21 cellular contexts compared by ENCODE assay signal in genomic region chr11:61011239-61011870, GRCh38. TPM values are rescaled to one million over a fixed set of nuclear protein-coding genes. Genes with fewer than 3 reads are reported as not detected.
DNase-seq lines count a peak whose midpoint lies in the region; ATAC-seq and TF ChIP-seq lines count a peak whose summit lies in the region.
"Had no signal": no experiment of that assay in that cellular context is flagged by ENCODE, and none has a peak within 500 bp of the region (broad histone marks: within the 10 kb centered on the region; RNA-seq: fewer than 3 reads in every experiment).

No MANE protein-coding gene starts in this region.

- no peaks in the 10 kb centered on the region for H3K27me3 Mint-ChIP-seq in CD4-positive, alpha-beta T cell
- no peaks in the 10 kb centered on the region for H3K27me3 Mint-ChIP-seq in activated T-helper 17 cell treated with anti-CD3 and anti-CD28 coated beads, Interleukin-2, amount 50 U/mL, for 72 hours
- peaks cover 0 to 16% (median 7%) of the 10 kb centered on the region in 3 donors for H3K27me3 Mint-ChIP-seq in naive B cell
- H3K27me3 Mint-ChIP-seq: activated CD8-positive, alpha-beta memory T cell treated with anti-CD3 and anti-CD28 coated beads, Interleukin-2, amount 10 ng/mL, durations not matched to agents 7 days and 5 days had no signal

- peaks cover 73% of the 10 kb centered on the region for H3K4me1 Mint-ChIP-seq in CD4-positive, alpha-beta T cell (ENCODE audit: low read depth)
- peaks cover 51% of the 10 kb centered on the region for H3K4me1 Mint-ChIP-seq in activated T-helper 17 cell treated with anti-CD3 and anti-CD28 coated beads, Interleukin-2, amount 50 U/mL, for 72 hours
- peaks cover 25 to 46% (median 38%) of the 10 kb centered on the region in 3 donors for H3K4me1 Mint-ChIP-seq in naive B cell

- no peaks in the 10 kb centered on the region for H4K20me1 ChIP-seq in BLaER1

- POLR2A ChIA-PET in CD4-positive, alpha-beta T cell (lab: Charles Lee) = interaction anchor here (0.8 to 3.2 kb wide), 8 partner anchors 10 to 72 kb away, joined by 3 to 15 read pairs (median 4); no protein-coding TSS in a partner anchor

- intact Hi-C loops in CD4-positive, alpha-beta T cell (cut with DNase I, micrococcal nuclease) = no loop called here

- no peaks in the 10 kb centered on the region for H3K9me3 Mint-ChIP-seq in CD4-positive, alpha-beta T cell
- no peaks in the 10 kb centered on the region for H3K9me3 Mint-ChIP-seq in activated T-helper 17 cell treated with anti-CD3 and anti-CD28 coated beads, Interleukin-2, amount 50 U/mL, for 72 hours
- no peaks in the 10 kb centered on the region for H3K9me3 Mint-ChIP-seq in naive B cell
- H3K9me3 Mint-ChIP-seq: type B pancreatic cell, WTC11 had no signal

- ATAC-seq in CD4-positive, alpha-beta T cell (ENCODE audit: poor library complexity) = no peak
- ATAC-seq in activated T-helper 17 cell treated with anti-CD3 and anti-CD28 coated beads, Interleukin-2, amount 50 U/mL, for 72 hours (replicated peaks) = no peak
- no peak for ATAC-seq in naive B cell (ENCODE audit: low read depth in 2 of 2)
- no peak for ATAC-seq in GM21786 (IDR thresholded peaks at IDR 0.05; ENCODE audit: unreplicated experiment)
- ATAC-seq: activated CD8-positive, alpha-beta memory T cell treated with anti-CD3 and anti-CD28 coated beads, Interleukin-2, amount 10 ng/mL, durations not matched to agents 7 days and 5 days; lower lobe of right lung; WTC11 had no signal

- H3K27ac ChIP-seq in BLaER1 = no peak overlapping the region
- H3K27ac ChIP-seq in CD4-positive, alpha-beta T cell (ENCODE audit: low read depth, low read length) = peak overlapping the region; percentile 3
- H3K27ac ChIP-seq: brain microvascular endothelial cell, coronary artery, lower lobe of right lung had no signal

- no peak overlapping the region for H3K4me3 Mint-ChIP-seq in CD4-positive, alpha-beta T cell
- H3K4me3 Mint-ChIP-seq in activated T-helper 17 cell treated with anti-CD3 and anti-CD28 coated beads, Interleukin-2, amount 50 U/mL, for 72 hours = no peak overlapping the region
- H3K4me3 Mint-ChIP-seq in naive B cell = peak overlapping the region in 1 of 8 donors; percentile 25
- H3K4me3 Mint-ChIP-seq: activated CD8-positive, alpha-beta memory T cell treated with anti-CD3 and anti-CD28 coated beads, Interleukin-2, amount 10 ng/mL, durations not matched to agents 7 days and 5 days; type B pancreatic cell; WTC11 had no signal

- H3K9me3 ChIP-seq in BLaER1 = no peaks in the 10 kb centered on the region
- H3K9me3 ChIP-seq in CD4-positive, alpha-beta T cell (ENCODE audit: control insufficient read depth, low read length) = no peaks in the 10 kb centered on the region
- H3K9me3 ChIP-seq: lower lobe of right lung had no signal

- DNase-seq in CD4-positive, alpha-beta T cell = no peak
- DNase-seq in naive B cell = no peak
- no peak for DNase-seq in NCI-H524 (lab: John Stamatoyannopoulos, UW)
- DNase-seq in NCI-H446 (lab: John Stamatoyannopoulos, UW) = no peak
- DNase-seq: activated CD8-positive, alpha-beta memory T cell treated with anti-CD3 and anti-CD28 coated beads, Interleukin-2, amount 10 ng/mL, durations not matched to agents 7 days and 5 days; brain microvascular endothelial cell; DMS 273 treated with DMSO at 0.1 percent for 48 hours; H7; lower lobe of right lung; NCI-H1092; NCI-H2107; NCI-H510A treated with DMSO at 0.1 percent for 48 hours had no signal

- peak overlapping the region; percentile 92 for H3K27ac Mint-ChIP-seq in CD4-positive, alpha-beta T cell
- peak overlapping the region; percentile 97 for H3K27ac Mint-ChIP-seq in activated T-helper 17 cell treated with anti-CD3 and anti-CD28 coated beads, Interleukin-2, amount 50 U/mL, for 72 hours
- H3K27ac Mint-ChIP-seq in naive B cell = peak overlapping the region in 5 of 6 donors; percentile 30 to 83 (median 57)
- H3K27ac Mint-ChIP-seq: WTC11 had no signal

- no peaks in the 10 kb centered on the region for H3K36me3 ChIP-seq in BLaER1
- H3K36me3 ChIP-seq: brain microvascular endothelial cell, lower lobe of right lung had no signal

- peak overlapping the region; percentile 77 for H3K4me2 ChIP-seq in BLaER1

- TF ChIP-seq CTCF in CD4-positive, alpha-beta T cell (IDR thresholded peaks at IDR 0.05) = no peak

- peaks cover 45% of the 10 kb centered on the region for H3K27me3 ChIP-seq in BLaER1
- no peaks in the 10 kb centered on the region for H3K27me3 ChIP-seq in CD4-positive, alpha-beta T cell (ENCODE audit: control insufficient read depth, insufficient read depth, low read length)
- H3K27me3 ChIP-seq: brain microvascular endothelial cell had no signal

- peaks cover 43% of the 10 kb centered on the region for H3K4me1 ChIP-seq in BLaER1

- peak overlapping the region; percentile 50; the same call in 1 of the 2 replicates for H3K9ac ChIP-seq in BLaER1

- CTCF ChIA-PET in CD4-positive, alpha-beta T cell (lab: Charles Lee) = interaction anchor here (2.5 kb wide), 1 partner anchor 41 kb away, joined by 8 read pairs; no protein-coding TSS in a partner anchor

- H3K36me3 Mint-ChIP-seq in CD4-positive, alpha-beta T cell (ENCODE audit: low read depth) = peaks cover 96% of the 10 kb centered on the region
- H3K36me3 Mint-ChIP-seq in activated T-helper 17 cell treated with anti-CD3 and anti-CD28 coated beads, Interleukin-2, amount 50 U/mL, for 72 hours (ENCODE audit: low read depth) = peaks cover 98% of the 10 kb centered on the region
- H3K36me3 Mint-ChIP-seq in naive B cell = no peaks in the 10 kb centered on the region
- H3K36me3 Mint-ChIP-seq: type B pancreatic cell, WTC11 had no signal

- no peak overlapping the region for H3K4me3 ChIP-seq in BLaER1
- H3K4me3 ChIP-seq: coronary artery, lower lobe of right lung had no signal

RNA-seq across cellular contexts. Expression of gene CD6, which starts 39.9 kb away (rescaled TPM):
- 100 to 1,000 TPM; 814 to 827 TPM for total RNA-seq in CD4-positive, alpha-beta T cell
- 100 to 1,000 TPM; 254 to 438 TPM for total RNA-seq in activated T-helper 17 cell treated with anti-CD3 and anti-CD28 coated beads, Interleukin-2, amount 50 U/mL, for 72 hours
- polyA plus RNA-seq in naive B cell (ENCODE audit: low read depth in 6 of 6) = 10 to 100 TPM in 4 of 6 donors, 1 to 10 TPM in 2; 6.4 to 25.2 (median 10.8) TPM
- total RNA-seq: endothelial cell of umbilical vein, H7, LHCN-M2, osteocyte had no signal
- polyA plus RNA-seq: endothelial cell of umbilical vein had no signal

RNA-seq across cellular contexts. Expression of gene SLC15A3, which starts 59.4 kb away (rescaled TPM):
- total RNA-seq in CD4-positive, alpha-beta T cell = 10 to 100 TPM; 10.5 to 11.9 TPM
- total RNA-seq in activated T-helper 17 cell treated with anti-CD3 and anti-CD28 coated beads, Interleukin-2, amount 50 U/mL, for 72 hours = 1 to 10 TPM; 1.0 to 1.3 TPM
- 10 to 100 TPM in 5 of 6 donors, 1 to 10 TPM in 1; 7.0 to 18.1 (median 15.9) TPM for polyA plus RNA-seq in naive B cell (ENCODE audit: low read depth in 6 of 6)

Comparison
In these comparisons a context has a peak if more than half of its experiments do, and no peak if none do; other contexts are left out.
1. RNA of gene SLC15A3, which starts 59.4 kb away (total RNA-seq): 10.5 to 11.9 TPM in CD4-positive, alpha-beta T cell; 1.0 to 1.3 TPM in activated T-helper 17 cell treated with anti-CD3 and anti-CD28 coated beads, Interleukin-2, amount 50 U/mL, for 72 hours; every median in the first group is over 4 times any median in the second.
2. Peak in every context shown above with its lines, with median percentiles within 50 percentile points of each other: H3K27ac Mint-ChIP-seq.